ENCODE assay signal across 9 cellular contexts in genomic region chr20:41734506-41734945, GRCh38.
DNase-seq lines count a peak whose midpoint lies in the region; ATAC-seq and TF ChIP-seq lines count a peak whose summit lies in the region.
"Had no signal": no experiment of that assay in that cellular context is flagged by ENCODE, and none has a peak within 500 bp of the region (broad histone marks: within the 10 kb centered on the region; RNA-seq: fewer than 3 reads in every experiment).

No MANE protein-coding gene starts in this region.

- no peaks in the 10 kb centered on the region for H3K27me3 ChIP-seq in CD4-positive, alpha-beta memory T cell (ENCODE audit: insufficient read depth, low read length)
- H3K27me3 ChIP-seq in foreskin keratinocyte: no peaks in the 10 kb centered on the region

- H3K27ac ChIP-seq in CD4-positive, alpha-beta memory T cell (ENCODE audit: low read depth, low read length): no peak overlapping the region
- no peak overlapping the region for H3K27ac ChIP-seq in foreskin keratinocyte

- no peak overlapping the region for H3K4me3 ChIP-seq in CD4-positive, alpha-beta memory T cell (ENCODE audit: low read length in 2 of 2)

- peak in 4 of 5 donors; percentile 3 to 27 (median 24) for DNase-seq in CD4-positive, alpha-beta memory T cell
- DNase-seq in GOT3 (lab: John Stamatoyannopoulos, UW) (peak; percentile 19), NCI-H748 treated with DMSO at 0.1 percent for 48 hours (lab: John Stamatoyannopoulos, UW) (peak; percentile 38), activated T-cell treated with anti-CD3 and anti-CD28 coated beads for 24 hours (ENCODE audit: low read depth) (peak; percentile 8), foreskin keratinocyte (peak in 1 of 2 donors; percentile 28), osteocyte (ENCODE audit: extremely low spot score, unreplicated experiment) (peak; percentile 75)
- DNase-seq in NK-92 treated with Interleukin-12 subunit alpha and Interleukin-12 subunit beta, amount 100 ng/mL, for 24 hours (lab: John Stamatoyannopoulos, UW): no peak

- peak; percentile 72 for TF ChIP-seq CTCF in foreskin keratinocyte (conservative IDR thresholded peaks at IDR 0.05)
- peak; percentile 76 for TF ChIP-seq CTCF in osteocyte (IDR thresholded peaks at IDR 0.05)

- H3K36me3 ChIP-seq in CD4-positive, alpha-beta memory T cell (ENCODE audit: insufficient read depth, low read length): no peaks in the 10 kb centered on the region

- H3K27me3 Mint-ChIP-seq in CD4-positive, alpha-beta memory T cell: no peaks in the 10 kb centered on the region
- no peaks in the 10 kb centered on the region for H3K27me3 Mint-ChIP-seq in osteocyte (ENCODE audit: unreplicated experiment)
- H3K27me3 Mint-ChIP-seq: IgD-negative memory B cell had no signal

- ATAC-seq in foreskin keratinocyte (peak; percentile 68), GM21786 (IDR thresholded peaks at IDR 0.05; ENCODE audit: unreplicated experiment) (no peak)

- peaks cover 0 to 2% (median 0%) of the 10 kb centered on the region in 4 donors for H3K4me1 Mint-ChIP-seq in CD4-positive, alpha-beta memory T cell
- no peaks in the 10 kb centered on the region for H3K4me1 Mint-ChIP-seq in osteocyte (ENCODE audit: unreplicated experiment)

- H3K4me1 ChIP-seq in CD4-positive, alpha-beta memory T cell (ENCODE audit: insufficient read depth, low read length): no peaks in the 10 kb centered on the region
- H3K4me1 ChIP-seq in foreskin keratinocyte: no peaks in the 10 kb centered on the region

- CTCF ChIA-PET in CD4-positive, alpha-beta memory T cell (lab: Charles Lee; ENCODE audit: partially characterized antibody): interaction anchor here (0.7 to 2.1 kb wide), 8 partner anchors 8 to 1674 kb away, joined by 3 to 10 read pairs (median 6); no protein-coding TSS in a partner anchor

- no peaks in the 10 kb centered on the region for H3K9me3 ChIP-seq in CD4-positive, alpha-beta memory T cell (ENCODE audit: control insufficient read depth in 1 of 2, low read length in 2 of 2)

- H3K4me3 Mint-ChIP-seq in CD4-positive, alpha-beta memory T cell: no peak overlapping the region
- H3K4me3 Mint-ChIP-seq in osteocyte (ENCODE audit: unreplicated experiment): no peak overlapping the region

- intact Hi-C loops in CD4-positive, alpha-beta memory T cell (cut with micrococcal nuclease): no loop called here

- no peak overlapping the region for H3K27ac Mint-ChIP-seq in CD4-positive, alpha-beta memory T cell
- H3K27ac Mint-ChIP-seq in osteocyte (ENCODE audit: unreplicated experiment): no peak overlapping the region
- H3K27ac Mint-ChIP-seq: IgD-negative memory B cell had no signal

- POLR2A ChIA-PET in CD4-positive, alpha-beta memory T cell (lab: Charles Lee; ENCODE audit: partially characterized antibody): no interaction called here

- H3K36me3 Mint-ChIP-seq in CD4-positive, alpha-beta memory T cell: no peaks in the 10 kb centered on the region
- no peaks in the 10 kb centered on the region for H3K36me3 Mint-ChIP-seq in osteocyte (ENCODE audit: unreplicated experiment)

- H3K9me3 Mint-ChIP-seq in CD4-positive, alpha-beta memory T cell: peaks cover 0 to 6% (median 2%) of the 10 kb centered on the region in 8 donors
- peaks cover 4% of the 10 kb centered on the region for H3K9me3 Mint-ChIP-seq in osteocyte (ENCODE audit: unreplicated experiment)
